10 cellular contexts compared by ENCODE assay signal in genomic region chr11:93623179-93623578, GRCh38. TPM values are rescaled to one million over a fixed set of nuclear protein-coding genes. Genes with fewer than 3 reads are reported as not detected.
A peak's percentile ranks its signal among the peaks of the same experiment; 100 is the strongest.
DNase-seq lines count a peak whose midpoint lies in the region; ATAC-seq and TF ChIP-seq lines count a peak whose summit lies in the region.
"Had no signal": no experiment of that assay in that cellular context is flagged by ENCODE, and none has a peak within 500 bp of the region (broad histone marks: within the 10 kb centered on the region; RNA-seq: fewer than 3 reads in every experiment).

No MANE protein-coding gene starts in this region.

- no peak for TF ChIP-seq POLR2A in suprapubic skin (IDR thresholded peaks at IDR 0.05)

- H3K9me3 Mint-ChIP-seq in activated naive CD8-positive, alpha-beta T cell treated with anti-CD3 and anti-CD28 coated beads, Interleukin-2, amount 50 U/mL, for 24 hours, result no peaks in the 10 kb centered on the region
- no peaks in the 10 kb centered on the region for H3K9me3 Mint-ChIP-seq in activated CD4-positive, alpha-beta memory T cell treated with anti-CD3 and anti-CD28 coated beads, Interleukin-2, amount 10 ng/mL, durations not matched to agents 7 days and 5 days

- no peaks in the 10 kb centered on the region for H3K36me3 Mint-ChIP-seq in activated naive CD8-positive, alpha-beta T cell treated with anti-CD3 and anti-CD28 coated beads, Interleukin-2, amount 50 U/mL, for 24 hours (ENCODE audit: low read depth)
- no peaks in the 10 kb centered on the region for H3K36me3 Mint-ChIP-seq in activated CD4-positive, alpha-beta memory T cell treated with anti-CD3 and anti-CD28 coated beads, Interleukin-2, amount 10 ng/mL, durations not matched to agents 7 days and 5 days (ENCODE audit: low read depth)

- no peaks in the 10 kb centered on the region for H3K4me1 ChIP-seq in suprapubic skin
- H3K4me1 ChIP-seq: BLaER1 had no signal

- no peaks in the 10 kb centered on the region for H3K9me3 ChIP-seq in suprapubic skin
- H3K9me3 ChIP-seq: BLaER1, neutrophil had no signal

- H3K27ac ChIP-seq in C4-2B (peak overlapping the region; percentile 41; the same call in 1 of the 2 replicates), suprapubic skin (no peak overlapping the region), caudate nucleus (ENCODE audit: low read depth, low read length) (no peak overlapping the region)
- H3K27ac ChIP-seq: BLaER1, neutrophil had no signal

- CTCF ChIA-PET in activated CD4-positive, alpha-beta memory T cell treated with anti-CD3 and anti-CD28 coated beads, Interleukin-2, amount 10 ng/mL, durations not matched to agents 7 days and 5 days (lab: Charles Lee), result interaction anchor here (1.5 to 1.8 kb wide), 2 partner anchors 29 to 388 kb away, joined by 4 to 7 read pairs; no protein-coding TSS in a partner anchor

- H3K27ac Mint-ChIP-seq in activated naive CD8-positive, alpha-beta T cell treated with anti-CD3 and anti-CD28 coated beads, Interleukin-2, amount 50 U/mL, for 24 hours, result no peak overlapping the region
- H3K27ac Mint-ChIP-seq in activated CD4-positive, alpha-beta memory T cell treated with anti-CD3 and anti-CD28 coated beads, Interleukin-2, amount 10 ng/mL, durations not matched to agents 7 days and 5 days, result no peak overlapping the region

- no peak overlapping the region for H3K4me3 ChIP-seq in suprapubic skin
- H3K4me3 ChIP-seq: BLaER1 had no signal

- H3K4me1 Mint-ChIP-seq in activated naive CD8-positive, alpha-beta T cell treated with anti-CD3 and anti-CD28 coated beads, Interleukin-2, amount 50 U/mL, for 24 hours, result no peaks in the 10 kb centered on the region
- H3K4me1 Mint-ChIP-seq in activated CD4-positive, alpha-beta memory T cell treated with anti-CD3 and anti-CD28 coated beads, Interleukin-2, amount 10 ng/mL, durations not matched to agents 7 days and 5 days, result peaks cover 6% of the 10 kb centered on the region

- WGBS in suprapubic skin, result 5% methylated on average over 1 of the region's 1 CpG

- no peaks in the 10 kb centered on the region for H3K27me3 ChIP-seq in suprapubic skin
- H3K27me3 ChIP-seq: BLaER1 had no signal

- H3K36me3 ChIP-seq in suprapubic skin, result no peaks in the 10 kb centered on the region
- H3K36me3 ChIP-seq: BLaER1, neutrophil had no signal

- H3K4me3 Mint-ChIP-seq in activated naive CD8-positive, alpha-beta T cell treated with anti-CD3 and anti-CD28 coated beads, Interleukin-2, amount 50 U/mL, for 24 hours, result no peak overlapping the region
- H3K4me3 Mint-ChIP-seq in activated CD4-positive, alpha-beta memory T cell treated with anti-CD3 and anti-CD28 coated beads, Interleukin-2, amount 10 ng/mL, durations not matched to agents 7 days and 5 days, result no peak overlapping the region

- no peak for TF ChIP-seq EP300 in suprapubic skin (IDR thresholded peaks at IDR 0.05)

- peak; percentile 94 for ATAC-seq in GM19455 (IDR thresholded peaks at IDR 0.05; ENCODE audit: unreplicated experiment)
- ATAC-seq in HG03135 (IDR thresholded peaks at IDR 0.05; ENCODE audit: unreplicated experiment), result peak; percentile 95
- peak; percentile 40 for ATAC-seq in activated naive CD8-positive, alpha-beta T cell treated with anti-CD3 and anti-CD28 coated beads, Interleukin-2, amount 50 U/mL, for 24 hours

- POLR2A ChIA-PET in activated CD4-positive, alpha-beta memory T cell treated with anti-CD3 and anti-CD28 coated beads, Interleukin-2, amount 10 ng/mL, durations not matched to agents 7 days and 5 days (lab: Charles Lee), result no interaction called here

- no peak for DNase-seq in activated naive CD8-positive, alpha-beta T cell treated with anti-CD3 and anti-CD28 coated beads, Interleukin-2, amount 50 U/mL, for 24 hours
- no peak for DNase-seq in dedifferentiated amniotic fluid mesenchymal stem cell (ENCODE audit: extremely low spot score)
- no peak for DNase-seq in suprapubic skin (ENCODE audit: low spot score in 2 of 2)
- DNase-seq in activated CD4-positive, alpha-beta memory T cell treated with anti-CD3 and anti-CD28 coated beads, Interleukin-2, amount 10 ng/mL, durations not matched to agents 7 days and 5 days, result no peak
- no peak for DNase-seq in caudate nucleus (lab: John Stamatoyannopoulos, UW)

- no peak for TF ChIP-seq CTCF in C4-2B (conservative IDR thresholded peaks at IDR 0.05)
- TF ChIP-seq CTCF in suprapubic skin (IDR thresholded peaks at IDR 0.05), result no peak

- H3K27me3 Mint-ChIP-seq in activated naive CD8-positive, alpha-beta T cell treated with anti-CD3 and anti-CD28 coated beads, Interleukin-2, amount 50 U/mL, for 24 hours, result no peaks in the 10 kb centered on the region
- peaks cover 16% of the 10 kb centered on the region for H3K27me3 Mint-ChIP-seq in activated CD4-positive, alpha-beta memory T cell treated with anti-CD3 and anti-CD28 coated beads, Interleukin-2, amount 10 ng/mL, durations not matched to agents 7 days and 5 days

RNA-seq across cellular contexts. Expression of gene CEP295, which starts 38.3 kb away (rescaled TPM):
- 10 to 100 TPM in 3 of 4 donors, 1 to 10 TPM in 1; 8.6 to 22.8 (median 11.3) TPM for total RNA-seq in suprapubic skin
- total RNA-seq in activated CD4-positive, alpha-beta memory T cell treated with anti-CD3 and anti-CD28 coated beads, Interleukin-2, amount 10 ng/mL, durations not matched to agents 7 days and 5 days, result 10 to 100 TPM; 23.0 to 25.7 TPM

Comparison
In these comparisons a context has a peak if more than half of its experiments do, and no peak if none do; other contexts are left out.
1. ATAC-seq: peak in every context shown above with its lines; median percentile 95 in HG03135; 94 in GM19455; 40 in activated naive CD8-positive, alpha-beta T cell treated with anti-CD3 and anti-CD28 coated beads, Interleukin-2, amount 50 U/mL, for 24 hours.